Comparison of ENCODE assay signal across 8 cellular contexts in genomic region chr22:17057959-17058814, GRCh38. TPM values are rescaled to one million over a fixed set of nuclear protein-coding genes. Genes with fewer than 3 reads are reported as not detected.
DNase-seq lines count a peak whose midpoint lies in the region; ATAC-seq and TF ChIP-seq lines count a peak whose summit lies in the region.

No MANE protein-coding gene starts in this region.

- H3K4me1 ChIP-seq in liver (ENCODE audit: control insufficient read depth in 4 of 4, insufficient read depth in 4 of 4, low read length in 3 of 4), result no peaks in the 10 kb centered on the region

- H3K36me3 Mint-ChIP-seq in activated CD4-positive, alpha-beta T cell treated with anti-CD3 and anti-CD28 coated beads for 36 hours (ENCODE audit: low read depth), result no peaks in the 10 kb centered on the region

- H3K4me3 ChIP-seq in liver (ENCODE audit: low read depth in 1 of 3, low read length in 3 of 3), result no peak overlapping the region

- TF ChIP-seq CTCF in AG09319 (IDR thresholded peaks at IDR 0.05; ENCODE audit: low read depth, low read length) (peak; percentile 99), liver (IDR thresholded peaks at IDR 0.05; ENCODE audit: low read depth, low read length, missing input control) (peak; percentile 96)

- H3K27me3 Mint-ChIP-seq in activated CD4-positive, alpha-beta T cell treated with anti-CD3 and anti-CD28 coated beads for 36 hours, result no peaks in the 10 kb centered on the region

- peak; percentile 86 to 92 for TF ChIP-seq RAD21 in liver (IDR thresholded peaks at IDR 0.05)

- CTCF ChIA-PET in activated CD4-positive, alpha-beta T cell treated with anti-CD3 and anti-CD28 coated beads for 36 hours (lab: Charles Lee), result interaction anchor here (0.6 to 2.1 kb wide), 21 partner anchors 9 to 1057 kb away, joined by 3 to 17 read pairs (median 3); no protein-coding TSS in a partner anchor

- H3K4me1 Mint-ChIP-seq in activated CD4-positive, alpha-beta T cell treated with anti-CD3 and anti-CD28 coated beads for 36 hours, result peaks cover 2% of the 10 kb centered on the region

- ATAC-seq in GM18868 (IDR thresholded peaks at IDR 0.05; ENCODE audit: unreplicated experiment) (peak; percentile 61), GM21360 (IDR thresholded peaks at IDR 0.05; ENCODE audit: unreplicated experiment) (no peak)
- ATAC-seq in activated CD4-positive, alpha-beta T cell treated with anti-CD3 and anti-CD28 coated beads for 36 hours, result peak; percentile 51

- H3K27ac Mint-ChIP-seq in activated CD4-positive, alpha-beta T cell treated with anti-CD3 and anti-CD28 coated beads for 36 hours, result no peak overlapping the region

- no peaks in the 10 kb centered on the region for H3K27me3 ChIP-seq in liver (ENCODE audit: control insufficient read depth in 4 of 4, insufficient read depth in 4 of 4, low read length in 3 of 4)

- H3K36me3 ChIP-seq in liver (ENCODE audit: control insufficient read depth in 4 of 4, insufficient read depth in 3 of 4, low read depth in 1 of 4, low read length in 3 of 4), result no peaks in the 10 kb centered on the region

- intact Hi-C loops in activated CD4-positive, alpha-beta T cell treated with anti-CD3 and anti-CD28 coated beads for 36 hours (cut with DNase I, micrococcal nuclease), result loop anchor here (1.0 kb wide), 1 partner anchor 141 kb away; no protein-coding TSS in a partner anchor

- WGBS in liver, result 22% methylated on average over 11 of the region's 11 CpGs

- DNase-seq in AG09319 (ENCODE audit: extremely low read depth, low read depth) (peak; percentile 59), NCI-H2107 (lab: John Stamatoyannopoulos, UW) (peak; percentile 3), dermis microvascular lymphatic vessel endothelial cell (ENCODE audit: low read depth in 2 of 2) (peak; percentile 52 to 76)
- DNase-seq in activated CD4-positive, alpha-beta T cell treated with anti-CD3 and anti-CD28 coated beads for 36 hours, result peak; percentile 70
- peak in 2 of 3 donors; percentile 14 to 36 for DNase-seq in stimulated activated CD4-positive, alpha-beta T cell treated with anti-CD3 and anti-CD28 coated beads, TNF-alpha, amount 100 ng/mL, for 48 hours (ENCODE audit: low read depth in 3 of 3)

- H3K27ac ChIP-seq in liver (ENCODE audit: low read depth in 1 of 2, low read length in 2 of 2), result no peak overlapping the region

- no peak overlapping the region for H3K9ac ChIP-seq in liver (ENCODE audit: low read depth in 1 of 2, low read length in 2 of 2)

- POLR2A ChIA-PET in activated CD4-positive, alpha-beta T cell treated with anti-CD3 and anti-CD28 coated beads for 36 hours (lab: Charles Lee), result no interaction called here

- no peaks in the 10 kb centered on the region for H3K9me3 Mint-ChIP-seq in activated CD4-positive, alpha-beta T cell treated with anti-CD3 and anti-CD28 coated beads for 36 hours (ENCODE audit: low read depth)

- H3K4me3 Mint-ChIP-seq in activated CD4-positive, alpha-beta T cell treated with anti-CD3 and anti-CD28 coated beads for 36 hours, result no peak overlapping the region

- H3K9me3 ChIP-seq in liver (ENCODE audit: control insufficient read depth in 4 of 4, low read length in 3 of 4), result no peaks in the 10 kb centered on the region

TF ChIP-seq in liver, 16 proteins besides CTCF, POLR2A, EP300 and RAD21:
- TF ChIP-seq RXRA (IDR thresholded peaks at IDR 0.05) (no peak), REST (IDR thresholded peaks at IDR 0.05) (peak; percentile 90)
TF ChIP-seq in liver: peak in this region for 1.

RNA-seq across cellular contexts. Expression of gene IL17RA, which starts 26.6 kb away (rescaled TPM):
- 10 to 100 TPM; 13.1 to 13.3 TPM for total RNA-seq in activated CD4-positive, alpha-beta T cell treated with anti-CD3 and anti-CD28 coated beads for 36 hours
- 2.1 and 2.4 TPM in 2 replicates for total RNA-seq in dermis microvascular lymphatic vessel endothelial cell
- 1 to 10 TPM; 4.4 to 9.0 TPM for total RNA-seq in liver
- 1 to 10 TPM; 3.1 to 4.4 TPM for polyA plus RNA-seq in liver

RNA-seq across cellular contexts. Expression of gene GAB4, which starts 50.2 kb away (rescaled TPM):
- not detected for total RNA-seq in activated CD4-positive, alpha-beta T cell treated with anti-CD3 and anti-CD28 coated beads for 36 hours
- total RNA-seq in dermis microvascular lymphatic vessel endothelial cell (not detected in 2 replicates), liver (not detected)
- not detected for polyA plus RNA-seq in liver

Comparison
In these comparisons a context has a peak if more than half of its experiments do, and no peak if none do; other contexts are left out.
1. DNase-seq: peak in every context shown above with its lines; median percentile 70 in activated CD4-positive, alpha-beta T cell treated with anti-CD3 and anti-CD28 coated beads for 36 hours; 64 in dermis microvascular lymphatic vessel endothelial cell; 59 in AG09319; 25 in stimulated activated CD4-positive, alpha-beta T cell treated with anti-CD3 and anti-CD28 coated beads, TNF-alpha, amount 100 ng/mL, for 48 hours; 3 in NCI-H2107.